13 cellular contexts compared by ENCODE assay signal in the genomic region with DNA sequence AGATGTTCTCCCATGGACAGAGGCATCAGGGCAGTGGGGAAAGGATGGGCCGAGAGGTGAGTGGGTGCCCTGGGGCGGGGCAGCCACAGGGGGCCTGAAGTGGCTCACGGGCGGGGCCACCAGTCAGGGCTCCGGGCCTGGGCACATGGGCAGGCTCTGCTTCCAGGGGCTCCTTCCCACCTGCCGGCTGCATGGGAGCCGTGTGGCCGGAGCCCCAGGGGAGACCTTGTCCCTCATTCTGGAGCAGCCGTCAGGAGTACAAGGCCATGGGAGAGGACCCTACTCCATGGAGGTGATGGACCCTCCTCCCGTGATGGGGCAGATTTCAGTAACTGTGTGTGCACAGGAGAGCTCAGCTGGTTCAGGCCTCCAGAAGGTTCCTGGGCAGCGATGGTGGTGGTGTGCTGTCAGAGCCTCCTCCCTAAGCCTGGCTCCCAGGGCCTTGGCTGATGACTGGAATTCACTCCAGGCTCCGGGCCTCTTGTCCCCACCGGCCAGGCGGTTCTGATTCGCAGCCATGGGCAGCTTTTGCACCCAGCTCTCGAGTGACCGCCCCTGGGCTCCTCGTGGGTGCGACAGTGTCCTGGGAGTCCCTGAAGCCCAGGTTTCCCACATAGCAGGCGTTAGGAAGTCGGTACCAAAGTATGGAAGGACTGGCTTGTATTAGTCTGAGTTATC. TPM values are rescaled to one million over a fixed set of nuclear protein-coding genes. Genes with fewer than 3 reads are reported as not detected.
DNase-seq lines count a peak whose midpoint lies in the region; ATAC-seq and TF ChIP-seq lines count a peak whose summit lies in the region.
"Had no signal": no experiment of that assay in that cellular context is flagged by ENCODE, and none has a peak within 500 bp of the region (broad histone marks: within the 10 kb centered on the region; RNA-seq: fewer than 3 reads in every experiment).

No MANE protein-coding gene starts in this region.

- peak overlapping the region; percentile 26; the same call in 1 of the 2 replicates for H3K4me2 ChIP-seq in BLaER1

- peak overlapping the region; percentile 62 for H3K27ac Mint-ChIP-seq in CD8-positive, alpha-beta T cell
- H3K27ac Mint-ChIP-seq in CD14-positive monocyte, result no peak overlapping the region

- WGBS in adrenal gland, 4 donors, result 79 to 95% (median 88%) methylated on average over 10 to 21 of the region's 21 CpGs
- 81 to 91% methylated on average over 21 of the region's 21 CpGs for WGBS in sigmoid colon, 2 donors

- no peak for TF ChIP-seq POLR2A in adrenal gland (IDR thresholded peaks at IDR 0.05)
- TF ChIP-seq POLR2A in sigmoid colon (IDR thresholded peaks at IDR 0.05), result no peak

- H3K4me3 Mint-ChIP-seq in CD8-positive, alpha-beta T cell, result no peak overlapping the region
- no peak overlapping the region for H3K4me3 Mint-ChIP-seq in CD14-positive monocyte

- no peak for TF ChIP-seq EP300 in sigmoid colon (IDR thresholded peaks at IDR 0.05)

- no peaks in the 10 kb centered on the region for H3K9me3 ChIP-seq in BLaER1
- no peaks in the 10 kb centered on the region for H3K9me3 ChIP-seq in CD8-positive, alpha-beta T cell (ENCODE audit: low read length)
- H3K9me3 ChIP-seq in adrenal gland (replicated peaks in 1 of 3), result no peaks in the 10 kb centered on the region
- H3K9me3 ChIP-seq in sigmoid colon, result no peaks in the 10 kb centered on the region

- H3K9ac ChIP-seq in BLaER1, result no peak overlapping the region

- H3K4me3 ChIP-seq in BLaER1 (no peak overlapping the region), adrenal gland (no peak overlapping the region), sigmoid colon (no peak overlapping the region)
- H3K4me3 ChIP-seq in CD8-positive, alpha-beta T cell (ENCODE audit: low read depth, low read length), result no peak overlapping the region
- H3K4me3 ChIP-seq: K562 had no signal

- intact Hi-C loops in CD8-positive, alpha-beta T cell (cut with DNase I, micrococcal nuclease), result loop anchor here in 1 of 2 experiments (10.0 kb wide), 1 partner anchor 344 kb away; the partner anchor contains the start of gene ADRM1
- intact Hi-C loops in adrenal gland (cut with DNase I) (no loop called here), sigmoid colon (cut with DNase I) (no loop called here), CD14-positive monocyte (cut with micrococcal nuclease) (no loop called here)

- H3K36me3 ChIP-seq in BLaER1 (peaks cover 55% of the 10 kb centered on the region), adrenal gland (replicated peaks in 1 of 2) (no peaks in the 10 kb centered on the region), sigmoid colon (no peaks in the 10 kb centered on the region)
- no peaks in the 10 kb centered on the region for H3K36me3 ChIP-seq in CD8-positive, alpha-beta T cell (ENCODE audit: insufficient read depth, low read length)

- TF ChIP-seq CTCF in CD8-positive, alpha-beta T cell (IDR thresholded peaks at IDR 0.05), result no peak
- TF ChIP-seq CTCF in adrenal gland (IDR thresholded peaks at IDR 0.05) (no peak), sigmoid colon (IDR thresholded peaks at IDR 0.05) (no peak), CD14-positive monocyte (IDR thresholded peaks at IDR 0.05) (no peak)

- H3K27me3 ChIP-seq in BLaER1 (no peaks in the 10 kb centered on the region), adrenal gland (no peaks in the 10 kb centered on the region), sigmoid colon (peaks cover 5 to 35% (median 26%) of the 10 kb centered on the region in 3 donors)
- no peaks in the 10 kb centered on the region for H3K27me3 ChIP-seq in CD8-positive, alpha-beta T cell (ENCODE audit: insufficient read depth, low read length)

- H3K36me3 Mint-ChIP-seq in CD8-positive, alpha-beta T cell, result no peaks in the 10 kb centered on the region
- H3K36me3 Mint-ChIP-seq in CD14-positive monocyte, result peaks cover 3 to 11% of the 10 kb centered on the region in 2 donors

- H3K27me3 Mint-ChIP-seq in CD8-positive, alpha-beta T cell (ENCODE audit: low read depth), result no peaks in the 10 kb centered on the region
- peaks cover 5 to 13% (median 9%) of the 10 kb centered on the region in 3 donors for H3K27me3 Mint-ChIP-seq in CD14-positive monocyte (ENCODE audit: low read depth in 3 of 3)

- no peak for DNase-seq in CD8-positive, alpha-beta T cell
- DNase-seq in adrenal gland (no peak), sigmoid colon (no peak), CD14-positive monocyte (ENCODE audit: low spot score) (no peak), HT-29 (ENCODE audit: low spot score) (no peak)
- DNase-seq in effector CD8-positive, alpha-beta T cell (lab: John Stamatoyannopoulos, UW), result no peak
- DNase-seq: DMS153; GOT3; hippocampal formation; NCI-H748 treated with DMSO at 0.1 percent for 48 hours; stimulated activated CD4-positive, alpha-beta T cell treated with anti-CD3 and anti-CD28 coated beads, Interleukin-4, amount 100 ng/mL, for 1 hour had no signal

- H3K27ac ChIP-seq in BLaER1 (peak overlapping the region; percentile 35; the same call in 1 of the 2 replicates), adrenal gland (peak overlapping the region in 3 of 5 donors; percentile 14 to 91 (median 73)), sigmoid colon (peak overlapping the region in 3 of 4 donors; percentile 28 to 63 (median 45))
- H3K27ac ChIP-seq in CD8-positive, alpha-beta T cell (ENCODE audit: low read depth, low read length), result no peak overlapping the region

- CTCF ChIA-PET in CD8-positive, alpha-beta T cell (lab: Charles Lee), result interaction anchor here (1.2 kb wide), 1 partner anchor 149 kb away, joined by 3 read pairs; no protein-coding TSS in a partner anchor

- H3K9me3 Mint-ChIP-seq in CD8-positive, alpha-beta T cell, result no peaks in the 10 kb centered on the region
- H3K9me3 Mint-ChIP-seq in CD14-positive monocyte, result no peaks in the 10 kb centered on the region

- H3K4me1 ChIP-seq in BLaER1 (peaks cover 97% of the 10 kb centered on the region), adrenal gland (replicated peaks in 1 of 2) (peaks cover 22 to 42% of the 10 kb centered on the region in 2 donors), sigmoid colon (peaks cover 0 to 35% (median 23%) of the 10 kb centered on the region in 4 donors)
- H3K4me1 ChIP-seq in CD8-positive, alpha-beta T cell (ENCODE audit: insufficient read depth, low read length), result peaks cover 31% of the 10 kb centered on the region

- POLR2A ChIA-PET in CD8-positive, alpha-beta T cell (lab: Charles Lee), result no interaction called here

- peaks cover 31% of the 10 kb centered on the region for H3K4me1 Mint-ChIP-seq in CD8-positive, alpha-beta T cell (ENCODE audit: low read depth)
- peaks cover 41% of the 10 kb centered on the region for H3K4me1 Mint-ChIP-seq in CD14-positive monocyte

- peaks cover 97% of the 10 kb centered on the region for H4K20me1 ChIP-seq in BLaER1

- ATAC-seq in CD8-positive, alpha-beta T cell, result no peak
- ATAC-seq: K562 had no signal

RNA-seq across cellular contexts. Expression of gene SLCO4A1, which starts 6.2 kb away (rescaled TPM):
- 1 to 10 TPM; 4.5 to 4.7 TPM for total RNA-seq in CD8-positive, alpha-beta T cell
- total RNA-seq in adrenal gland (1 to 10 TPM; 2.4 to 8.6 (median 4.9) TPM), sigmoid colon (10 to 100 TPM in 1 of 4 donors, 1 to 10 TPM in 3; 5.1 to 13.2 (median 6.6) TPM)
- polyA plus RNA-seq in adrenal gland (10 to 100 TPM in 2 of 3 donors, 1 to 10 TPM in 1; 2.9 to 27.0 (median 20.7) TPM), sigmoid colon (10 to 100 TPM in 1 of 3 donors, 1 to 10 TPM in 2; 3.6 to 26.3 (median 4.2) TPM), CD14-positive monocyte (under 1 TPM; 0.26 to 0.42 TPM)
- total RNA-seq in HT-29 (2014; rRNA removed; shearing (Covaris generic)), result 78.8 and 83.4 TPM in 2 replicates
